In genomic region chr5:145681686-145682085, GRCh38 we compare ENCODE assay signal across 1 cellular context.
TF ChIP-seq lines count a peak whose summit lies in the region.

No MANE protein-coding gene starts in this region.

TF ChIP-seq in HepG2, 621 proteins besides CTCF, POLR2A, EP300 and RAD21 (continued from another document and continues in another):
- TF ChIP-seq ZNF678 (CRISPR knock-in tag; IDR thresholded peaks at IDR 0.05) (no peak), KDM5B (CRISPR knock-in tag; IDR thresholded peaks at IDR 0.05; ENCODE audit: borderline replicate concordance) (no peak), AKAP8 (CRISPR knock-in tag; IDR thresholded peaks at IDR 0.05) (no peak), TFAP4 (IDR thresholded peaks at IDR 0.05; ENCODE audit: borderline replicate concordance, low read depth) (no peak), THAP9 (CRISPR knock-in tag; IDR thresholded peaks at IDR 0.05; ENCODE audit: borderline replicate concordance) (no peak), CEBPG (CRISPR knock-in tag; IDR thresholded peaks at IDR 0.05) (peak; percentile 100), TAF1 (CRISPR knock-in tag; IDR thresholded peaks at IDR 0.05) (no peak), KLF11 (CRISPR knock-in tag; IDR thresholded peaks at IDR 0.05) (0 out of 2 replicates have a peak, but pooled peaks have one; percentile 42), ZGPAT (CRISPR knock-in tag; IDR thresholded peaks at IDR 0.05) (0 out of 2 replicates have a peak, but pooled peaks have one; percentile 30), MIER2 (CRISPR knock-in tag; IDR thresholded peaks at IDR 0.05) (0 out of 2 replicates have a peak, but pooled peaks have one; percentile 42), ARID4A (CRISPR knock-in tag; IDR thresholded peaks at IDR 0.05; ENCODE audit: borderline replicate concordance) (no peak), SAFB2 (CRISPR knock-in tag; IDR thresholded peaks at IDR 0.05; ENCODE audit: borderline replicate concordance, low read depth) (no peak), ZSCAN20 (CRISPR knock-in tag; IDR thresholded peaks at IDR 0.05; ENCODE audit: borderline replicate concordance) (no peak), RORA (CRISPR knock-in tag; IDR thresholded peaks at IDR 0.05) (no peak), ZNF569 (CRISPR knock-in tag; IDR thresholded peaks at IDR 0.05; ENCODE audit: borderline replicate concordance) (no peak), ARID5B (CRISPR knock-in tag; IDR thresholded peaks at IDR 0.05) (peak; percentile 69), ZNF670 (CRISPR knock-in tag; IDR thresholded peaks at IDR 0.05; ENCODE audit: borderline replicate concordance) (no peak), HNF1B (CRISPR knock-in tag; IDR thresholded peaks at IDR 0.05) (no peak), HMGA1 (CRISPR knock-in tag; conservative IDR thresholded peaks at IDR 0.05) (no peak), PATZ1 (CRISPR knock-in tag; IDR thresholded peaks at IDR 0.05) (peak; percentile 20; the same call in 1 of the 2 replicates), DNMT1 (CRISPR knock-in tag; IDR thresholded peaks at IDR 0.05) (no peak), YY1 (IDR thresholded peaks at IDR 0.05; ENCODE audit: insufficient read depth, insufficient replicate concordance, low read depth, low read length) (no peak), ZNF362 (CRISPR knock-in tag; IDR thresholded peaks at IDR 0.05; ENCODE audit: borderline replicate concordance) (no peak; the same call in 1 of the 2 replicates), NR3C1 (CRISPR knock-in tag; IDR thresholded peaks at IDR 0.05) (no peak), ERF (CRISPR knock-in tag; IDR thresholded peaks at IDR 0.05) (0 out of 2 replicates have a peak, but pooled peaks have one; percentile 34), ATAD3A (CRISPR knock-in tag; IDR thresholded peaks at IDR 0.05) (no peak), CSRNP2 (CRISPR knock-in tag; conservative IDR thresholded peaks at IDR 0.05; ENCODE audit: low read depth) (no peak), PRDM15 (CRISPR knock-in tag; IDR thresholded peaks at IDR 0.05) (no peak), ZNF589 (CRISPR knock-in tag; conservative IDR thresholded peaks at IDR 0.05) (no peak), ZNF496 (CRISPR knock-in tag; IDR thresholded peaks at IDR 0.05; ENCODE audit: insufficient replicate concordance) (no peak)
